In the genomic region with DNA sequence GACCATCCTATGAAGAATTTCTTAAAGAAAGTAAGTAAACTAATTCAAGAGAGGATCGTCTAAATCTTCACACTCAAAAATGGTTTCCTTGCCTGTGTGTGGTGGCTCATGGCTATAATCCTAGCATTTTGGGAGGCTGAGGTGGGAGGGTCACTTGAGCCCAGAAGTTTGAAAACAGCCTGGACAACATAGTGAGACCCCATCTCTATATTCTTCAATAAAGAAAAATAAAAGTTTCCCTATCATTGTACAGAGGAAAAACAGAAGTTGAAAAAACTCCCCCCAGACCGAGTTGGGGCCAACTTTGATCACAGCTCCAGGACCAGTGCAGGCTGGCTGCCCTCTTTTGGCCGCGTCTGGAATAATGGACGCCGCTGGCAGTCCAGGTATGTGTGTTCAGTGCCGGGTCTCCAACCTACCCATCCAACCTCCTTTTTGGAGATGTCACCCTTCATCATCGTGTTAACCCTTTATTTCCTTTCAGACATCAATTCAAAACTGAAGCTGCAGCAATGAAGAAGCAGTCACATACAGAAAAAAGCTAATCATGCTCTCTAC, we compare ENCODE assay signal across 11 cellular contexts. TPM values are rescaled to one million over a fixed set of nuclear protein-coding genes. Genes with fewer than 3 reads are reported as not detected.
DNase-seq lines count a peak whose midpoint lies in the region; ATAC-seq, FAIRE-seq and TF ChIP-seq lines count a peak whose summit lies in the region.
"Had no signal": no experiment of that assay in that cellular context is flagged by ENCODE, and none has a peak within 500 bp of the region (broad histone marks: within the 10 kb centered on the region; RNA-seq: fewer than 3 reads in every experiment).

No MANE protein-coding gene starts in this region.

- H3K4me1 ChIP-seq in A549 = peaks cover 23% of the 10 kb centered on the region

- peak in 1 of 2 experiments; percentile 18; a peak in 2 of 5 replicates for TF ChIP-seq RAD21 in A549 (conservative IDR thresholded peaks at IDR 0.05 in 1 of 2, IDR thresholded peaks at IDR 0.05 in 1 of 2)

- ATAC-seq in A549 (no peak), HG03565 (IDR thresholded peaks at IDR 0.05; ENCODE audit: unreplicated experiment) (no peak)
- ATAC-seq: body of pancreas, gastrocnemius medialis had no signal

- H3K4me2 ChIP-seq in A549 = peak overlapping the region; percentile 85; the same call in 2 of the 3 replicates

- CTCF ChIA-PET in A549 (lab: Yijun Ruan, JAX) = no interaction called here

- POLR2A ChIA-PET in A549 (lab: Yijun Ruan, JAX) = interaction anchor here (0.6 to 1.4 kb wide), 4 partner anchors 16 to 432 kb away, joined by 4 to 11 read pairs (median 4); partner anchors contain the start of gene HMBS

- no peak for FAIRE-seq in A549 (lab: Jason Lieb, UNC)

- 40% methylated on average over 8 of the region's 8 CpGs for WGBS in A549 (ENCODE audit: missing lambda C conversion rate)

- DNase-seq in A549 (ENCODE audit: low read depth in 1 of 2, low spot score in 1 of 2) = no peak
- DNase-seq in fibroblast of mammary gland (ENCODE audit: low read depth) = no peak
- no peak for DNase-seq in stimulated activated CD4-positive, alpha-beta T cell treated with anti-CD3 and anti-CD28 coated beads, Interleukin-4, amount 100 ng/mL, for 24 hours
- DNase-seq in putamen (ENCODE audit: low spot score) = no peak
- no peak for DNase-seq in mesenteric fat pad (ENCODE audit: low spot score)
- DNase-seq: gastrocnemius medialis, NCI-H446 had no signal

- TF ChIP-seq CTCF in A549 (IDR thresholded peaks at IDR 0.05) (no peak; the same call in 1 of the 3 replicates), VCaP (conservative IDR thresholded peaks at IDR 0.05) (peak; percentile 48), fibroblast of mammary gland (conservative IDR thresholded peaks at IDR 0.05; ENCODE audit: control insufficient read depth, insufficient read depth, low read depth, low read length) (peak; percentile 9)

- no peak for TF ChIP-seq POLR2A in A549 (IDR thresholded peaks at IDR 0.05; ENCODE audit: low read length)
- peak; percentile 30 for TF ChIP-seq POLR2A in GM19193 (IDR thresholded peaks at IDR 0.05; ENCODE audit: extremely low read depth, insufficient read depth, insufficient read length)

- no peak for TF ChIP-seq EP300 in A549 (IDR thresholded peaks at IDR 0.05)

- H3K27ac ChIP-seq in A549 (no peak overlapping the region), VCaP (peak overlapping the region; percentile 96; the same call in 1 of the 2 replicates)
- H3K27ac ChIP-seq: body of pancreas had no signal

- no peaks in the 10 kb centered on the region for H3K9me3 ChIP-seq in A549
- H3K9me3 ChIP-seq: body of pancreas, gastrocnemius medialis had no signal

- H3K4me3 ChIP-seq in A549 (no peak overlapping the region), fibroblast of mammary gland (ENCODE audit: control insufficient read depth, low read depth, low read length) (no peak overlapping the region)
- H3K4me3 ChIP-seq: body of pancreas, gastrocnemius medialis had no signal

TF ChIP-seq in A549, 52 proteins besides CTCF, POLR2A, EP300 and RAD21:
- no peak for TF ChIP-seq FOSL2 (IDR thresholded peaks at IDR 0.05)
- TF ChIP-seq FOSL2 (CRISPR knock-in tag; IDR thresholded peaks at IDR 0.05) = no peak
- TF ChIP-seq, protein P1, sequence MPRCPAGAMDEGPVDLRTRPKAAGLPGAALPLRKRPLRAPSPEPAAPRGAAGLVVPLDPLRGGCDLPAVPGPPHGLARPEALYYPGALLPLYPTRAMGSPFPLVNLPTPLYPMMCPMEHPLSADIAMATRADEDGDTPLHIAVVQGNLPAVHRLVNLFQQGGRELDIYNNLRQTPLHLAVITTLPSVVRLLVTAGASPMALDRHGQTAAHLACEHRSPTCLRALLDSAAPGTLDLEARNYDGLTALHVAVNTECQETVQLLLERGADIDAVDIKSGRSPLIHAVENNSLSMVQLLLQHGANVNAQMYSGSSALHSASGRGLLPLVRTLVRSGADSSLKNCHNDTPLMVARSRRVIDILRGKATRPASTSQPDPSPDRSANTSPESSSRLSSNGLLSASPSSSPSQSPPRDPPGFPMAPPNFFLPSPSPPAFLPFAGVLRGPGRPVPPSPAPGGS (IDR thresholded peaks at IDR 0.05) = 0 out of 3 replicates have a peak, but pooled peaks have one; percentile 23

RNA-seq across cellular contexts. Expression of gene RPS25, which starts 3.0 kb away (rescaled TPM):
- polyA plus RNA-seq in A549 (2011; rRNA removed) = 644 and 844 TPM in 2 replicates
- 630 and 875 TPM in 2 replicates for polyA plus RNA-seq in A549 (2012; cell fraction: cytosol; rRNA removed)
- 132 and 205 TPM in 2 replicates for polyA plus RNA-seq in A549 (2012; cell fraction: nucleus; rRNA removed)
- polyA plus RNA-seq in A549 (2017; fragmentation: RNase III; extraction: RNeasy Plus Mini Kit Qiagen cat#74134 plus additional on column Dnase treatment) = 1,476 to 1,567 TPM (median 1,517 TPM) in 3 replicates
- polyA minus RNA-seq in A549 (2011; rRNA and poly(A)+ RNA removed) = 39.1 and 56.7 TPM in 2 replicates
- 953 TPM for total RNA-seq in mesenteric fat pad

RNA-seq across cellular contexts. Expression of gene TRAPPC4, which starts 3.4 kb away (rescaled TPM):
- 77.7 and 90.0 TPM in 2 replicates for polyA plus RNA-seq in A549 (2011; rRNA removed)
- polyA plus RNA-seq in A549 (2012; cell fraction: cytosol; rRNA removed) = 116 and 173 TPM in 2 replicates
- 75.2 and 94.8 TPM in 2 replicates for polyA plus RNA-seq in A549 (2012; cell fraction: nucleus; rRNA removed)
- polyA plus RNA-seq in A549 (2017; fragmentation: RNase III; extraction: RNeasy Plus Mini Kit Qiagen cat#74134 plus additional on column Dnase treatment) = 61.7 to 72.8 TPM (median 71.6 TPM) in 3 replicates
- polyA minus RNA-seq in A549 (2011; rRNA and poly(A)+ RNA removed) = 46.0 and 53.7 TPM in 2 replicates
- 52.8 TPM for total RNA-seq in mesenteric fat pad

RNA-seq across cellular contexts. Expression of gene SLC37A4, which starts 15.5 kb away (rescaled TPM):
- polyA plus RNA-seq in A549 (2011; rRNA removed) (21.2 and 22.8 TPM in 2 replicates), A549 (2017; fragmentation: RNase III; extraction: RNeasy Plus Mini Kit Qiagen cat#74134 plus additional on column Dnase treatment) (12.7 to 15.5 TPM (median 14.0 TPM) in 3 replicates)
- 15.9 and 20.1 TPM in 2 replicates for polyA plus RNA-seq in A549 (2012; cell fraction: cytosol; rRNA removed)
- 42.8 and 46.0 TPM in 2 replicates for polyA plus RNA-seq in A549 (2012; cell fraction: nucleus; rRNA removed)
- polyA minus RNA-seq in A549 (2011; rRNA and poly(A)+ RNA removed) = 26.0 and 30.3 TPM in 2 replicates
- 10.2 TPM for total RNA-seq in mesenteric fat pad

RNA-seq across cellular contexts. Expression of gene CENATAC, which starts 17.2 kb away (rescaled TPM):
- polyA plus RNA-seq in A549 (2011; rRNA removed) (14.8 and 20.2 TPM in 2 replicates), A549 (2017; fragmentation: RNase III; extraction: RNeasy Plus Mini Kit Qiagen cat#74134 plus additional on column Dnase treatment) (11.1 to 14.8 TPM (median 12.4 TPM) in 3 replicates)
- polyA plus RNA-seq in A549 (2012; cell fraction: cytosol; rRNA removed) = 11.6 and 12.5 TPM in 2 replicates
- polyA plus RNA-seq in A549 (2012; cell fraction: nucleus; rRNA removed) = 51.4 and 75.0 TPM in 2 replicates
- polyA minus RNA-seq in A549 (2011; rRNA and poly(A)+ RNA removed) = 6.6 and 7.7 TPM in 2 replicates
- 34.8 TPM for total RNA-seq in mesenteric fat pad

RNA-seq across cellular contexts. Expression of gene HYOU1, which starts 41.9 kb away (rescaled TPM):
- polyA plus RNA-seq in A549 (2011; rRNA removed) (83.1 and 116 TPM in 2 replicates), A549 (2017; fragmentation: RNase III; extraction: RNeasy Plus Mini Kit Qiagen cat#74134 plus additional on column Dnase treatment) (38.0 to 44.8 TPM (median 42.1 TPM) in 3 replicates)
- 40.0 and 46.4 TPM in 2 replicates for polyA plus RNA-seq in A549 (2012; cell fraction: cytosol; rRNA removed)
- polyA plus RNA-seq in A549 (2012; cell fraction: nucleus; rRNA removed) = 97.5 and 104 TPM in 2 replicates
- 100 and 116 TPM in 2 replicates for polyA minus RNA-seq in A549 (2011; rRNA and poly(A)+ RNA removed)
- 115 TPM for total RNA-seq in mesenteric fat pad
